ENCODE assay signal across 11 cellular contexts in genomic region chr6:142045380-142046270, GRCh38.
A peak's percentile ranks its signal among the peaks of the same experiment; 100 is the strongest.
DNase-seq lines count a peak whose midpoint lies in the region; ATAC-seq and TF ChIP-seq lines count a peak whose summit lies in the region.
"Had no signal": no experiment of that assay in that cellular context is flagged by ENCODE, and none has a peak within 500 bp of the region (broad histone marks: within the 10 kb centered on the region; RNA-seq: fewer than 3 reads in every experiment).

No MANE protein-coding gene starts in this region.

- H3K9me3 ChIP-seq in AG04450 (ENCODE audit: control insufficient read depth, insufficient read depth, low read length), result no peaks in the 10 kb centered on the region
- H3K9me3 ChIP-seq: Peyer's patch had no signal

- DNase-seq in AG04450 (ENCODE audit: low read depth, low spot score) (no peak), HT1080 (ENCODE audit: low read depth) (peak; percentile 31), astrocyte of the cerebellum (ENCODE audit: low read depth) (no peak), kidney tubule cell (ENCODE audit: low spot score) (peak; percentile 43)
- no peak for DNase-seq in activated naive CD4-positive, alpha-beta T cell treated with anti-CD3 and anti-CD28 coated beads, Interleukin-2, amount 50 U/mL, for 16 hours
- DNase-seq: heart left ventricle, nucleus accumbens, Peyer's patch had no signal

- no peak overlapping the region for H3K27ac ChIP-seq in AG04450 (ENCODE audit: low read depth, low read length)
- H3K27ac ChIP-seq: heart left ventricle, Peyer's patch had no signal

- POLR2A ChIA-PET in AG04450 (lab: Yijun Ruan, JAX), result no interaction called here

- no peaks in the 10 kb centered on the region for H3K27me3 ChIP-seq in AG04450 (ENCODE audit: control insufficient read depth, insufficient read depth, low read length)
- H3K27me3 ChIP-seq: Peyer's patch had no signal

- no peak overlapping the region for H3K4me3 ChIP-seq in AG04450 (ENCODE audit: low read depth, low read length)
- no peak overlapping the region for H3K4me3 ChIP-seq in astrocyte of the cerebellum (ENCODE audit: low read depth, low read length)
- H3K4me3 ChIP-seq: heart left ventricle, Peyer's patch had no signal

- TF ChIP-seq CTCF in AG04450 (IDR thresholded peaks at IDR 0.05; ENCODE audit: low read depth, low read length) (peak; percentile 47), astrocyte of the cerebellum (IDR thresholded peaks at IDR 0.05; ENCODE audit: low read depth, low read length, missing control alignments) (peak; percentile 33)

- in situ Hi-C loops in astrocyte of the cerebellum (cut with HindIII; ENCODE audit: low sequenced_read_pairs), result no loop called here

- CTCF ChIA-PET in AG04450 (lab: Charles Lee), result interaction anchor here (0.8 to 2.9 kb wide), 3 partner anchors 54 to 67 kb away, joined by 3 to 28 read pairs (median 6); no protein-coding TSS in a partner anchor

- no peak for ATAC-seq in GM21528 (IDR thresholded peaks at IDR 0.05; ENCODE audit: low FRiP score, unreplicated experiment)
- no peak for ATAC-seq in HG03439 (IDR thresholded peaks at IDR 0.05; ENCODE audit: unreplicated experiment)
- no peak for ATAC-seq in GM18502 (IDR thresholded peaks at IDR 0.05; ENCODE audit: poor library complexity, unreplicated experiment)
- ATAC-seq: heart left ventricle had no signal

Comparison
In these comparisons a context has a peak if more than half of its experiments do, and no peak if none do; other contexts are left out.
1. DNase-seq: peak in HT1080 (single experiment) and kidney tubule cell (single experiment); none in AG04450 (single experiment), astrocyte of the cerebellum (single experiment) and activated naive CD4-positive, alpha-beta T cell treated with anti-CD3 and anti-CD28 coated beads, Interleukin-2, amount 50 U/mL, for 16 hours (single experiment).